10 cellular contexts compared by ENCODE assay signal in the genomic region with DNA sequence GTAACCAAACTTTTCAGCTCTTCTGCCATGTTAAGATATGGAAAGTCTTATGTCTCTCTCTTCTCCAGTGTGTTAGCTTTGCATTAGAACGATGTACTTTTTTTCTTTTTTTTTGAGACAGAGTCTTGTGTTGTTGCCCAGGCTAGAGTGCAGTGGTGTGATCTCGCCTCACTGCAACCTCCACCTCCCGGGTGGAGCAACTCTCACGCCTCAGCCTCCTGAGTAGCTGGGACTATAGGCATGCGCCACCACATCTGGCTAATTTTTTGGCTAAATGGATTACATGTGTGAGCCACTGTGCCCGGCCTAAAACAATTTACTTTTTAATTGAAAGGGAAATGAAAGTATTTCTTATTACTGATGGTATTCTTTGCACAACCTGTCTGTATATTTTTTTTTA. TPM values are rescaled to one million over a fixed set of nuclear protein-coding genes. Genes with fewer than 3 reads are reported as not detected.
DNase-seq lines count a peak whose midpoint lies in the region; ATAC-seq and TF ChIP-seq lines count a peak whose summit lies in the region.
"Had no signal": no experiment of that assay in that cellular context is flagged by ENCODE, and none has a peak within 500 bp of the region (broad histone marks: within the 10 kb centered on the region; RNA-seq: fewer than 3 reads in every experiment).

No MANE protein-coding gene starts in this region.

- intact Hi-C loops in activated T-helper 1 cell treated with anti-CD3 and anti-CD28 coated beads, Interleukin-12 subunit alpha, Interleukin-12 subunit beta, Interleukin-2, Interleukin-4 antibody, amounts not matched to agents 30 ng/mL and 10 ng/mL and 1 ng/mL, durations not matched to agents 14 hours and 24 hours and 36 hours (cut with micrococcal nuclease), result loop anchor here (5.0 kb wide), 1 partner anchor 34 kb away; no protein-coding TSS in a partner anchor
- intact Hi-C loops in thyroid gland (cut with DNase I), result no loop called here

- no peak overlapping the region for H4K91ac ChIP-seq in neuronal stem cell (ENCODE audit: low read depth, low read length, poor library complexity)

- no peak overlapping the region for H3K4me3 Mint-ChIP-seq in activated T-helper 1 cell treated with anti-CD3 and anti-CD28 coated beads, Interleukin-12 subunit alpha, Interleukin-12 subunit beta, Interleukin-2, Interleukin-4 antibody, amounts not matched to agents 30 ng/mL and 10 ng/mL and 1 ng/mL, durations not matched to agents 14 hours and 24 hours and 36 hours
- H3K4me3 Mint-ChIP-seq in naive B cell, result peak overlapping the region in 5 of 8 donors; percentile 18 to 76 (median 55)

- peaks cover 100% of the 10 kb centered on the region for H4K20me1 ChIP-seq in BLaER1

- H3K27me3 ChIP-seq in BLaER1, result no peaks in the 10 kb centered on the region
- no peaks in the 10 kb centered on the region for H3K27me3 ChIP-seq in neuronal stem cell (ENCODE audit: control insufficient read depth in 3 of 3, insufficient read depth in 3 of 3, low read depth in 1 of 3, low read length in 3 of 3)
- H3K27me3 ChIP-seq in thyroid gland, result no peaks in the 10 kb centered on the region

- peak; percentile 20 for DNase-seq in GM12865 (ENCODE audit: low read depth)
- no peak for DNase-seq in activated T-helper 1 cell treated with anti-CD3 and anti-CD28 coated beads, Interleukin-12 subunit alpha, Interleukin-12 subunit beta, Interleukin-2, Interleukin-4 antibody, amounts not matched to agents 30 ng/mL and 10 ng/mL and 1 ng/mL, durations not matched to agents 14 hours and 24 hours and 36 hours (ENCODE audit: low spot score)
- DNase-seq in naive B cell, result no peak
- no peak for DNase-seq in coronary artery (ENCODE audit: low spot score)
- DNase-seq in neuronal stem cell (ENCODE audit: low spot score), result no peak
- no peak for DNase-seq in thyroid gland
- DNase-seq: NCI-H526 had no signal

- H3K4me1 Mint-ChIP-seq in activated T-helper 1 cell treated with anti-CD3 and anti-CD28 coated beads, Interleukin-12 subunit alpha, Interleukin-12 subunit beta, Interleukin-2, Interleukin-4 antibody, amounts not matched to agents 30 ng/mL and 10 ng/mL and 1 ng/mL, durations not matched to agents 14 hours and 24 hours and 36 hours (ENCODE audit: low read depth), result peaks cover 51% of the 10 kb centered on the region
- H3K4me1 Mint-ChIP-seq in naive B cell, result peaks cover 47 to 95% (median 73%) of the 10 kb centered on the region in 3 donors

- peak overlapping the region; percentile 63 for H3K27ac Mint-ChIP-seq in activated T-helper 1 cell treated with anti-CD3 and anti-CD28 coated beads, Interleukin-12 subunit alpha, Interleukin-12 subunit beta, Interleukin-2, Interleukin-4 antibody, amounts not matched to agents 30 ng/mL and 10 ng/mL and 1 ng/mL, durations not matched to agents 14 hours and 24 hours and 36 hours
- peak overlapping the region; percentile 2 to 93 (median 86) for H3K27ac Mint-ChIP-seq in naive B cell

- H4K8ac ChIP-seq in neuronal stem cell (ENCODE audit: low read depth, low read length), result no peak overlapping the region

- H3K27ac ChIP-seq in BLaER1 (no peak overlapping the region), coronary artery (peak overlapping the region in 1 of 2 donors; percentile 2), neuronal stem cell (replicated peaks; ENCODE audit: low read length) (no peak overlapping the region), thyroid gland (no peak overlapping the region)

- peaks cover 5% of the 10 kb centered on the region for H3K79me1 ChIP-seq in neuronal stem cell (ENCODE audit: low read depth, low read length)

- H3K4me3 ChIP-seq in BLaER1 (no peak overlapping the region), GM12865 (ENCODE audit: low read depth, low read length) (no peak overlapping the region), coronary artery (no peak overlapping the region), neuronal stem cell (ENCODE audit: low read length in 2 of 2) (no peak overlapping the region), thyroid gland (replicated peaks in 1 of 3) (no peak overlapping the region)
- H3K4me3 ChIP-seq: skin epidermis had no signal

- no peak overlapping the region for H3K4ac ChIP-seq in neuronal stem cell (ENCODE audit: low read length)

- H3K9me3 ChIP-seq in BLaER1 (no peaks in the 10 kb centered on the region), neuronal stem cell (replicated peaks in 1 of 2; ENCODE audit: control insufficient read depth in 2 of 2, insufficient read depth in 1 of 2, low read depth in 1 of 2, low read length in 2 of 2) (no peaks in the 10 kb centered on the region), thyroid gland (no peaks in the 10 kb centered on the region)

- H2AFZ ChIP-seq in neuronal stem cell (ENCODE audit: low read length), result no peak overlapping the region

- peaks cover 22% of the 10 kb centered on the region for H3K36me3 Mint-ChIP-seq in activated T-helper 1 cell treated with anti-CD3 and anti-CD28 coated beads, Interleukin-12 subunit alpha, Interleukin-12 subunit beta, Interleukin-2, Interleukin-4 antibody, amounts not matched to agents 30 ng/mL and 10 ng/mL and 1 ng/mL, durations not matched to agents 14 hours and 24 hours and 36 hours (ENCODE audit: low read depth)
- no peaks in the 10 kb centered on the region for H3K36me3 Mint-ChIP-seq in naive B cell

- H2BK5ac ChIP-seq in neuronal stem cell (ENCODE audit: low read length), result no peak overlapping the region

- no peak for ATAC-seq in naive B cell (ENCODE audit: low read depth in 2 of 2)
- no peak for ATAC-seq in esophagus mucosa

- no peak for TF ChIP-seq POLR2A in thyroid gland (IDR thresholded peaks at IDR 0.05)

- H3K23ac ChIP-seq in neuronal stem cell (ENCODE audit: low read depth, low read length, poor library complexity), result no peak overlapping the region

- no peak overlapping the region for H2BK120ac ChIP-seq in neuronal stem cell (ENCODE audit: low read depth, low read length)

- no peak overlapping the region for H3K14ac ChIP-seq in neuronal stem cell (ENCODE audit: low read length)

- TF ChIP-seq CTCF in GM12865 (IDR thresholded peaks at IDR 0.05; ENCODE audit: insufficient read depth, low read depth, low read length, missing control alignments) (no peak), coronary artery (IDR thresholded peaks at IDR 0.05) (no peak), thyroid gland (IDR thresholded peaks at IDR 0.05) (no peak)

- no peaks in the 10 kb centered on the region for H3K27me3 Mint-ChIP-seq in activated T-helper 1 cell treated with anti-CD3 and anti-CD28 coated beads, Interleukin-12 subunit alpha, Interleukin-12 subunit beta, Interleukin-2, Interleukin-4 antibody, amounts not matched to agents 30 ng/mL and 10 ng/mL and 1 ng/mL, durations not matched to agents 14 hours and 24 hours and 36 hours (ENCODE audit: insufficient read depth)
- no peaks in the 10 kb centered on the region for H3K27me3 Mint-ChIP-seq in naive B cell

- no peaks in the 10 kb centered on the region for H3K9me3 Mint-ChIP-seq in activated T-helper 1 cell treated with anti-CD3 and anti-CD28 coated beads, Interleukin-12 subunit alpha, Interleukin-12 subunit beta, Interleukin-2, Interleukin-4 antibody, amounts not matched to agents 30 ng/mL and 10 ng/mL and 1 ng/mL, durations not matched to agents 14 hours and 24 hours and 36 hours
- H3K9me3 Mint-ChIP-seq in naive B cell, result no peaks in the 10 kb centered on the region

- H3K9ac ChIP-seq in BLaER1 (no peak overlapping the region), neuronal stem cell (ENCODE audit: low read depth, low read length, poor library complexity) (no peak overlapping the region)

- no peak overlapping the region for H3K18ac ChIP-seq in neuronal stem cell (ENCODE audit: low read length)

- H3K4me1 ChIP-seq in BLaER1 (peaks cover 71% of the 10 kb centered on the region), neuronal stem cell (ENCODE audit: control insufficient read depth in 2 of 2, insufficient read depth in 1 of 2, low read depth in 1 of 2, low read length in 2 of 2) (peaks cover 5 to 14% of the 10 kb centered on the region in 2 donors), thyroid gland (peaks cover 40 to 57% of the 10 kb centered on the region in 2 donors)

- no peak overlapping the region for H2BK15ac ChIP-seq in neuronal stem cell (ENCODE audit: low read length)

- peak overlapping the region; percentile 77 for H3K4me2 ChIP-seq in BLaER1
- no peak overlapping the region for H3K4me2 ChIP-seq in neuronal stem cell (ENCODE audit: insufficient read depth, low read length, poor library complexity, severe bottlenecking)

- H2AK5ac ChIP-seq in neuronal stem cell (ENCODE audit: low read depth, low read length), result no peak overlapping the region

- no CpG with 5 or more reads among the region's 6 CpGs for WGBS in neuronal stem cell (ENCODE audit: extremely low coverage in 2 of 2, insufficient read length in 2 of 2, insufficient replicate concordance in 1 of 2), 2 donors
- 78 to 85% methylated on average over 6 of the region's 6 CpGs for WGBS in thyroid gland, 2 donors

- H3K36me3 ChIP-seq in BLaER1, result peaks cover 38% of the 10 kb centered on the region
- H3K36me3 ChIP-seq in neuronal stem cell (replicated peaks in 1 of 2; ENCODE audit: control insufficient read depth in 2 of 2, insufficient read depth in 2 of 2, low read length in 2 of 2), result peaks cover 0 to 58% of the 10 kb centered on the region in 2 donors
- H3K36me3 ChIP-seq in thyroid gland, result no peaks in the 10 kb centered on the region

- H2BK12ac ChIP-seq in neuronal stem cell (ENCODE audit: low read length), result no peak overlapping the region

RNA-seq across cellular contexts. Expression of gene SPEN, which starts 35.8 kb away (rescaled TPM):
- 81.9 and 87.6 TPM in 2 replicates for total RNA-seq in activated T-helper 1 cell treated with anti-CD3 and anti-CD28 coated beads, Interleukin-12 subunit alpha, Interleukin-12 subunit beta, Interleukin-2, Interleukin-4 antibody, amounts not matched to agents 30 ng/mL and 10 ng/mL and 1 ng/mL, durations not matched to agents 14 hours and 24 hours and 36 hours
- polyA plus RNA-seq in naive B cell (ENCODE audit: low read depth in 6 of 6), result 10 to 100 TPM in 4 of 6 donors, 1 to 10 TPM in 1, under 1 TPM in 1; 0.96 to 63.0 (median 11.5) TPM
- polyA plus RNA-seq in neuronal stem cell (2013, experiment 1 of 2), result 26.1 TPM
- polyA plus RNA-seq in neuronal stem cell (2013, experiment 2 of 2), result 25.9 TPM
- total RNA-seq in thyroid gland (10 to 100 TPM; 40.7 to 97.0 (median 57.3) TPM), esophagus mucosa (25.1 TPM)
